11 cellular contexts compared by ENCODE assay signal in the genomic region with DNA sequence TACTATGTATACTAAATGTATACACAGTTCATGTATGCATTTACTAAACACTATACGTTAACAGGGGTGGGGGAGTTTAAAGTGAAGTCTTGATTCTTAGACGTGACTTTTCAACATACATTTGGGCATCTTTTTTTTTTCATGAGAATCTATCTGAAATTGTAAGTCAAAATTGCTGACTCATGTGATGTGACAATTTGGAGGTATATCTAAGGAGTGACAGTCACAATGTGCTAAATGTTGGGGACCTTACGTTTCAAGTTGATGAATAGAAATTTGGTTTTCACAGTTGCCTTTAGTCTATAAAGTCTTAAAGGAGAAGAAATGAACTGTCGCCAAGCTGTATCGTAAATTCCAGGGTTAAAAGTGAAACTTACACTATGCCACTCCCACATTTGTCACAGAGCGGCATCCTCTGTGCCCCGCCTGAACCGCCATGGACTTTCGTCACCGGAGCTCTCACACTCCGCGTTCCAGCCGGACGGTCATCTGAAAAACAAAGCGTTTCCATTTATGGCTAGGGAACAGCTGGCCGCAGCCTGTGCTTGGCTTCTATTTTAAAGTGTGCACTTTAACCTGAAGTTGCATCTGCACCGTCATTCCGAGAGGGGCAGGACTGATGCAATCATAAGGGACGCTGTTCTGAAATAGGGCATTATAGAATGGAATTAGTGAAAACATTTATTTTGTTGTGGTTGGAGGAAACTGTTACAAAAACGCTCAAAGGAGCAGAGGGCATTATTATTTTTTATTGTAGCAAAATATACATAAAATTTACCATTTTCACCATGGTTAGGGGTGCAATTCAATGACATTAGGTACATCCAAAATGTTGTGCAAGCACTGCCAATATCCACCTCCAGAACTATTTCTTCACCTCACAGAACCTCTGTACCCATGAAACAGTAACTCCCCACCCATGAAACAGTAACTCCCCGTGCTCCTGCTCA. TPM values are rescaled to one million over a fixed set of nuclear protein-coding genes. Genes with fewer than 3 reads are reported as not detected.
A peak's percentile ranks its signal among the peaks of the same experiment; 100 is the strongest.
DNase-seq lines count a peak whose midpoint lies in the region; ATAC-seq, FAIRE-seq and TF ChIP-seq lines count a peak whose summit lies in the region.
"Had no signal": no experiment of that assay in that cellular context is flagged by ENCODE, and none has a peak within 500 bp of the region (broad histone marks: within the 10 kb centered on the region; RNA-seq: fewer than 3 reads in every experiment).

No MANE protein-coding gene starts in this region.

- 31 to 65% (median 59%) methylated on average over 21 of the region's 21 CpGs for WGBS in heart left ventricle, 4 donors
- WGBS in psoas muscle, 3 donors = 23 to 30% (median 26%) methylated on average over 21 of the region's 21 CpGs

- H3K9me3 Mint-ChIP-seq in endothelial cell (ENCODE audit: unreplicated experiment) = no peaks in the 10 kb centered on the region
- H3K9me3 Mint-ChIP-seq: T-helper 1 cell treated with Interleukin-12 subunit alpha and Interleukin-12 subunit beta and Interleukin-4 antibody, amounts not matched to agents 30 μg/mL and 1 μg/mL, for 36 hours had no signal

- H3K36me3 ChIP-seq in heart left ventricle = peaks cover 0 to 80% (median 17%) of the 10 kb centered on the region in 9 donors
- peaks cover 3 to 85% of the 10 kb centered on the region in 2 donors for H3K36me3 ChIP-seq in psoas muscle (ENCODE audit: insufficient read depth in 1 of 2, low read depth in 1 of 2)

- no peak overlapping the region for H3K4me3 Mint-ChIP-seq in endothelial cell (ENCODE audit: unreplicated experiment)
- H3K4me3 Mint-ChIP-seq: T-helper 1 cell treated with Interleukin-12 subunit alpha and Interleukin-12 subunit beta and Interleukin-4 antibody, amounts not matched to agents 30 μg/mL and 1 μg/mL, for 36 hours had no signal

- TF ChIP-seq POLR2A in heart left ventricle (IDR thresholded peaks at IDR 0.05) = no peak

- H3K4me1 Mint-ChIP-seq in endothelial cell (ENCODE audit: unreplicated experiment) = no peaks in the 10 kb centered on the region
- H3K4me1 Mint-ChIP-seq: CD4-positive, CD25-positive, alpha-beta regulatory T cell had no signal

- no peak overlapping the region for H3K27ac Mint-ChIP-seq in endothelial cell (ENCODE audit: unreplicated experiment)
- H3K27ac Mint-ChIP-seq: T-helper 1 cell treated with Interleukin-12 subunit alpha and Interleukin-12 subunit beta and Interleukin-4 antibody, amounts not matched to agents 30 μg/mL and 1 μg/mL, for 36 hours had no signal

- DNase-seq in DMS114 treated with DMSO at 0.1 percent for 48 hours (lab: John Stamatoyannopoulos, UW; ENCODE audit: unreplicated experiment) (peak; percentile 2), RCC 7860 (ENCODE audit: low spot score) (peak; percentile 13), heart left ventricle (peak; percentile 84 to 92 (median 87)), psoas muscle (peak; percentile 77 to 92), C1 segment of cervical spinal cord (lab: John Stamatoyannopoulos, UW) (no peak), putamen (ENCODE audit: low spot score) (no peak), endothelial cell (ENCODE audit: low spot score) (no peak)
- DNase-seq: activated naive CD4-positive, alpha-beta T cell; CD4-positive, CD25-positive, alpha-beta regulatory T cell had no signal

- H3K27me3 ChIP-seq in heart left ventricle (peaks cover 0 to 4% (median 0%) of the 10 kb centered on the region in 9 donors), psoas muscle (ENCODE audit: insufficient read depth in 3 of 3, low read length in 2 of 3) (no peaks in the 10 kb centered on the region)

- H3K9me3 ChIP-seq in heart left ventricle (peaks cover 0 to 20% (median 0%) of the 10 kb centered on the region in 12 donors), psoas muscle (no peaks in the 10 kb centered on the region)

- H3K4me1 ChIP-seq in heart left ventricle = peaks cover 0 to 9% (median 0%) of the 10 kb centered on the region in 12 donors
- peaks cover 30% of the 10 kb centered on the region for H3K4me1 ChIP-seq in psoas muscle

- TF ChIP-seq CTCF in heart left ventricle (IDR thresholded peaks at IDR 0.05) (peak in 3 of 12 donors; percentile 4 to 20 (median 9)), psoas muscle (IDR thresholded peaks at IDR 0.05) (no peak), endothelial cell (IDR thresholded peaks at IDR 0.05; ENCODE audit: unreplicated experiment) (no peak)

- no peaks in the 10 kb centered on the region for H3K27me3 Mint-ChIP-seq in endothelial cell (ENCODE audit: unreplicated experiment)

- H3K4me3 ChIP-seq in heart left ventricle = peak overlapping the region in 8 of 12 donors; percentile 10 to 34 (median 16)
- H3K4me3 ChIP-seq in psoas muscle = peak overlapping the region; percentile 0

- ATAC-seq in heart left ventricle = peak; percentile 79 to 95 (median 88)
- ATAC-seq in psoas muscle = peak; percentile 60 to 71 (median 68)
- no peak for ATAC-seq in HG02623 (IDR thresholded peaks at IDR 0.05; ENCODE audit: unreplicated experiment)

- intact Hi-C loops in heart left ventricle (cut with DNase I) (no loop called here), psoas muscle (cut with DNase I) (no loop called here)

- no peak for FAIRE-seq in RCC 7860 (lab: Jason Lieb, UNC)

- H3K36me3 Mint-ChIP-seq in endothelial cell (ENCODE audit: low read depth, unreplicated experiment) = peaks cover 9% of the 10 kb centered on the region
- H3K36me3 Mint-ChIP-seq: CD4-positive, CD25-positive, alpha-beta regulatory T cell had no signal

- H3K27ac ChIP-seq in heart left ventricle (peak overlapping the region; percentile 18 to 86 (median 70)), psoas muscle (peak overlapping the region; percentile 87)

RNA-seq across cellular contexts. Expression of gene PDLIM3, which starts 30.9 kb away (rescaled TPM):
- total RNA-seq in heart left ventricle (1,000 to 10,000 TPM in 1 of 9 donors, 100 to 1,000 TPM in 8; 111 to 1,156 (median 246) TPM), psoas muscle (1,000 to 10,000 TPM; 2,718 to 5,341 (median 3,828) TPM), endothelial cell (ENCODE audit: unreplicated experiment) (0.67 TPM)
- polyA plus RNA-seq in heart left ventricle (100 to 1,000 TPM; 187 to 367 TPM), psoas muscle (1,000 to 10,000 TPM in 2 of 3 donors, 100 to 1,000 TPM in 1; 703 to 2,553 (median 1,460) TPM)
- total RNA-seq: CD4-positive, CD25-positive, alpha-beta regulatory T cell had no signal
- polyA plus RNA-seq: CD4-positive, CD25-positive, alpha-beta regulatory T cell had no signal

RNA-seq across cellular contexts. Expression of gene CCDC110, which starts 32.8 kb away (rescaled TPM):
- 1 to 10 TPM in 5 of 9 donors, under 1 TPM in 4; 0.62 to 2.6 (median 1.1) TPM for total RNA-seq in heart left ventricle
- polyA plus RNA-seq in heart left ventricle = under 1 TPM; 0.19 to 0.55 TPM
- 1 to 10 TPM in 2 of 4 donors, under 1 TPM in 2; 0.54 to 7.0 (median 3.2) TPM for total RNA-seq in psoas muscle
- polyA plus RNA-seq in psoas muscle = 1 to 10 TPM in 1 of 3 donors, under 1 TPM in 2; 0.07 to 5.9 (median 0.65) TPM
- 0.67 TPM for total RNA-seq in endothelial cell (ENCODE audit: unreplicated experiment)
- total RNA-seq: CD4-positive, CD25-positive, alpha-beta regulatory T cell had no signal

Comparison
In these comparisons a context has a peak if more than half of its experiments do, and no peak if none do; other contexts are left out.
1. DNase-seq: peak in DMS114 treated with DMSO at 0.1 percent for 48 hours (single experiment), RCC 7860 (single experiment), heart left ventricle (5 of 5) and psoas muscle (2 of 2); none in C1 segment of cervical spinal cord (0 of 14), putamen (single experiment) and endothelial cell (single experiment).
2. RNA of gene PDLIM3, which starts 30.9 kb away (total RNA-seq): 2,718 to 5,341 TPM in psoas muscle and 111 to 1,156 TPM in heart left ventricle; 0.67 TPM in endothelial cell (single experiment); every median in the first group is over 10 times any median in the second.